20 cellular contexts compared by ENCODE assay signal in genomic region chr14:76942288-76942778, GRCh38.
DNase-seq lines count a peak whose midpoint lies in the region; ATAC-seq, FAIRE-seq and TF ChIP-seq lines count a peak whose summit lies in the region.
"Had no signal": no experiment of that assay in that cellular context is flagged by ENCODE, and none has a peak within 500 bp of the region (broad histone marks: within the 10 kb centered on the region; RNA-seq: fewer than 3 reads in every experiment).

No MANE protein-coding gene starts in this region.

- CTCF ChIA-PET in mammary epithelial cell (lab: Charles Lee; ENCODE audit: low non-redundant PET), result interaction anchor here (1.1 kb wide), 1 partner anchor 29 kb away, joined by 6 read pairs; no protein-coding TSS in a partner anchor

- no peak for TF ChIP-seq CTCF in mammary epithelial cell (conservative IDR thresholded peaks at IDR 0.05 in 1 of 2, IDR thresholded peaks at IDR 0.05 in 1 of 2; ENCODE audit: extremely low read depth in 1 of 2, insufficient read depth in 1 of 2, low read depth in 1 of 2, low read length in 2 of 2)
- no peak for TF ChIP-seq CTCF in breast epithelium (IDR thresholded peaks at IDR 0.05)
- TF ChIP-seq CTCF in HFFc6 (IDR thresholded peaks at IDR 0.05), result no peak
- TF ChIP-seq CTCF in bronchial epithelial cell (IDR thresholded peaks at IDR 0.05; ENCODE audit: insufficient read depth, low read length, severe bottlenecking), result no peak

- no peaks in the 10 kb centered on the region for H3K36me3 Mint-ChIP-seq in HFFc6 (ENCODE audit: low read depth)
- no peaks in the 10 kb centered on the region for H3K36me3 Mint-ChIP-seq in stimulated activated naive B cell treated with anti-CD40 and anti-IgM and Interleukin-4, amounts not matched to agents 10 μg/mL and 1 μg/mL and 100 μg/mL, for 72 hours
- H3K36me3 Mint-ChIP-seq: activated CD8-positive, alpha-beta memory T cell treated with anti-CD3 and anti-CD28 coated beads, Interleukin-2, amount 10 ng/mL, durations not matched to agents 7 days and 5 days had no signal

- FAIRE-seq in bronchial epithelial cell (lab: Jason Lieb, UNC), result peak; percentile 55
- FAIRE-seq: astrocyte had no signal

- dilution Hi-C loops in mammary epithelial cell (cut with HindIII; ENCODE audit: low sequenced_read_pairs), result no loop called here

- peak overlapping the region; percentile 47 for H2AFZ ChIP-seq in mammary epithelial cell (ENCODE audit: low read depth, low read length)

- H3K4me3 ChIP-seq in mammary epithelial cell (replicated peaks in 1 of 3; ENCODE audit: insufficient read depth in 1 of 3, low read depth in 2 of 3, low read length in 3 of 3) (no peak overlapping the region), breast epithelium (no peak overlapping the region), bronchial epithelial cell (ENCODE audit: low read depth, low read length) (no peak overlapping the region)
- H3K4me3 ChIP-seq: coronary artery, heart right ventricle had no signal

- no peak for DNase-seq in mammary epithelial cell
- DNase-seq in breast epithelium (ENCODE audit: low spot score in 2 of 2), result no peak
- no peak for DNase-seq in HFFc6
- no peak for DNase-seq in bronchial epithelial cell (ENCODE audit: low read depth)
- DNase-seq in stimulated activated naive B cell treated with anti-CD40 and anti-IgM and Interleukin-4, amounts not matched to agents 10 μg/mL and 1 μg/mL and 100 μg/mL, for 72 hours, result no peak
- no peak for DNase-seq in activated CD8-positive, alpha-beta memory T cell treated with anti-CD3 and anti-CD28 coated beads for 24 hours
- no peak for DNase-seq in NCI-H2107 (lab: John Stamatoyannopoulos, UW)
- DNase-seq in NCI-H1092 treated with DMSO at 0.1 percent for 48 hours (lab: John Stamatoyannopoulos, UW), result no peak
- DNase-seq: activated CD8-positive, alpha-beta memory T cell treated with anti-CD3 and anti-CD28 coated beads, Interleukin-2, amount 10 ng/mL, durations not matched to agents 7 days and 5 days; activated gamma-delta T cell treated with Interleukin-2 at 50 U/mL for 16 hours; Caco-2; H7; heart right ventricle; left ventricle myocardium superior; NCI-H226; nucleus accumbens; SIG-M5 had no signal

- H3K4me3 Mint-ChIP-seq in HFFc6, result no peak overlapping the region
- H3K4me3 Mint-ChIP-seq in stimulated activated naive B cell treated with anti-CD40 and anti-IgM and Interleukin-4, amounts not matched to agents 10 μg/mL and 1 μg/mL and 100 μg/mL, for 72 hours, result no peak overlapping the region
- H3K4me3 Mint-ChIP-seq: activated CD8-positive, alpha-beta memory T cell treated with anti-CD3 and anti-CD28 coated beads, Interleukin-2, amount 10 ng/mL, durations not matched to agents 7 days and 5 days had no signal

- no peak overlapping the region for H3K27ac ChIP-seq in mammary epithelial cell (ENCODE audit: insufficient read depth, low read depth, low read length)
- H3K27ac ChIP-seq in breast epithelium, result no peak overlapping the region
- H3K27ac ChIP-seq: coronary artery, VCaP had no signal

- H3K27me3 ChIP-seq in mammary epithelial cell (ENCODE audit: insufficient read depth, low read length), result no peaks in the 10 kb centered on the region
- H3K27me3 ChIP-seq in breast epithelium, result no peaks in the 10 kb centered on the region
- H3K27me3 ChIP-seq in bronchial epithelial cell (ENCODE audit: control insufficient read depth, insufficient read depth, low read length), result no peaks in the 10 kb centered on the region
- H3K27me3 ChIP-seq: heart right ventricle had no signal

- BruUV-seq in mammary epithelial cell (replicated peaks; lab: Mats Ljungman, UMichigan), result no TSS peak

- intact Hi-C loops in mammary epithelial cell (cut with micrococcal nuclease), result no loop called here
- intact Hi-C loops in breast epithelium (cut with DNase I; ENCODE audit: low total_unique reads), result no loop called here

- H3K27me3 Mint-ChIP-seq in HFFc6 (ENCODE audit: insufficient read depth), result no peaks in the 10 kb centered on the region
- no peaks in the 10 kb centered on the region for H3K27me3 Mint-ChIP-seq in stimulated activated naive B cell treated with anti-CD40 and anti-IgM and Interleukin-4, amounts not matched to agents 10 μg/mL and 1 μg/mL and 100 μg/mL, for 72 hours
- H3K27me3 Mint-ChIP-seq: activated CD8-positive, alpha-beta memory T cell treated with anti-CD3 and anti-CD28 coated beads, Interleukin-2, amount 10 ng/mL, durations not matched to agents 7 days and 5 days had no signal

- no peaks in the 10 kb centered on the region for H3K36me3 ChIP-seq in mammary epithelial cell (ENCODE audit: insufficient read depth, low read length)
- H3K36me3 ChIP-seq in breast epithelium, result no peaks in the 10 kb centered on the region
- H3K36me3 ChIP-seq in bronchial epithelial cell (ENCODE audit: control insufficient read depth, insufficient read depth, low read length), result no peaks in the 10 kb centered on the region
- H3K36me3 ChIP-seq: heart right ventricle had no signal

- H3K9me3 ChIP-seq in mammary epithelial cell (replicated peaks; ENCODE audit: insufficient read depth, low read length) (no peaks in the 10 kb centered on the region), breast epithelium (no peaks in the 10 kb centered on the region)
- H3K9me3 ChIP-seq: Caco-2, heart right ventricle had no signal

- WGBS in mammary epithelial cell (ENCODE audit: low coverage, missing lambda C conversion rate), result 74% methylated on average over 6 of the region's 6 CpGs

- ATAC-seq in stimulated activated naive B cell treated with anti-CD40 and anti-IgM and Interleukin-4, amounts not matched to agents 10 μg/mL and 1 μg/mL and 100 μg/mL, for 72 hours (replicated peaks), result no peak
- ATAC-seq: activated CD8-positive, alpha-beta memory T cell treated with anti-CD3 and anti-CD28 coated beads, Interleukin-2, amount 10 ng/mL, durations not matched to agents 7 days and 5 days; heart right ventricle; left ventricle myocardium superior had no signal

- H3K79me2 ChIP-seq in mammary epithelial cell (ENCODE audit: insufficient read depth, low read length), result no peaks in the 10 kb centered on the region

- in situ Hi-C loops in mammary epithelial cell (cut with MboI; ENCODE audit: low sequenced_read_pairs in 2 of 2), result no loop called here

- no peak overlapping the region for H3K4me2 ChIP-seq in mammary epithelial cell (ENCODE audit: insufficient read depth, low read depth, low read length)

- 0 out of 2 replicates have a peak overlapping the region, but pooled peaks have one; percentile 22 for H3K27ac Mint-ChIP-seq in HFFc6
- H3K27ac Mint-ChIP-seq in stimulated activated naive B cell treated with anti-CD40 and anti-IgM and Interleukin-4, amounts not matched to agents 10 μg/mL and 1 μg/mL and 100 μg/mL, for 72 hours, result peak overlapping the region; percentile 57

- H4K20me1 ChIP-seq in mammary epithelial cell (ENCODE audit: insufficient read depth, low read length), result no peaks in the 10 kb centered on the region

- peaks cover 29% of the 10 kb centered on the region for H3K4me1 Mint-ChIP-seq in HFFc6 (ENCODE audit: low read depth)
- H3K4me1 Mint-ChIP-seq in stimulated activated naive B cell treated with anti-CD40 and anti-IgM and Interleukin-4, amounts not matched to agents 10 μg/mL and 1 μg/mL and 100 μg/mL, for 72 hours, result peaks cover 9 to 10% of the 10 kb centered on the region in 2 donors

- no peak overlapping the region for H3K9ac ChIP-seq in mammary epithelial cell (ENCODE audit: insufficient read depth, low read length)

- no peak for TF ChIP-seq POLR2A in breast epithelium (IDR thresholded peaks at IDR 0.05)

- no peaks in the 10 kb centered on the region for H3K9me3 Mint-ChIP-seq in HFFc6
- H3K9me3 Mint-ChIP-seq in stimulated activated naive B cell treated with anti-CD40 and anti-IgM and Interleukin-4, amounts not matched to agents 10 μg/mL and 1 μg/mL and 100 μg/mL, for 72 hours, result no peaks in the 10 kb centered on the region

- H3K4me1 ChIP-seq in mammary epithelial cell (ENCODE audit: insufficient read depth, low read length), result peaks cover 34% of the 10 kb centered on the region
- peaks cover 0 to 7% of the 10 kb centered on the region in 2 donors for H3K4me1 ChIP-seq in breast epithelium
- H3K4me1 ChIP-seq: Caco-2 had no signal
